In the genomic region with DNA sequence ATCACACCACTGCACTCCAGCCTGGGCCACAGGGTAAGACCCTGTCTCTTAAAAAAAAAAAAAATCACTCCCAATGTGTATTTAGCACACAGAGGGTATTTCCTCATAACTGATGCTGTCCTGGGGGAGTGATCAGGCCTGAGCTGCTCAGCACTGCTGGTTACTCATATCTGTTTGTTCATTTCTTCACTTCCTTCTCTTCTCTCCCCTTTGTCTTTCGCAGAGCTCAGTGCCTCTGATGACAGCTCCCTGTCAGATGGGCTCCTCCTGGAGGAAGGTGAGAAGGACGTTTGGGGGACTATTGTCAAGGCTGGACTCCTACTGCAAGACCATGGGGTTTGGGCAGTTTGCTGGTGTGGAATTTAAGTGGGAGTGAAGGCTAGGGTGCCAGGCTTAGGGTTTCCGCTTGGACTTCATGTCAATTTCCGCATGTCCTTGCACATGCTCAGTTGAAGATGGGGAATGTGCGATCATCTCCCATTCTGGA, we compare ENCODE assay signal across 8 cellular contexts. TPM values are rescaled to one million over a fixed set of nuclear protein-coding genes. Genes with fewer than 3 reads are reported as not detected.
DNase-seq lines count a peak whose midpoint lies in the region; ATAC-seq lines count a peak whose summit lies in the region.

No MANE protein-coding gene starts in this region.

- H3K4me2 ChIP-seq in GM23248 (ENCODE audit: unreplicated experiment) = no peak overlapping the region

- no peaks in the 10 kb centered on the region for H3K79me2 ChIP-seq in GM23248 (ENCODE audit: insufficient read depth)

- H3F3A ChIP-seq in GM23248 (ENCODE audit: insufficient read depth) = no peaks in the 10 kb centered on the region

- no peak overlapping the region for H2AFZ ChIP-seq in GM23248

- no peaks in the 10 kb centered on the region for H3K9me2 ChIP-seq in GM23248 (ENCODE audit: insufficient read depth)

- DNase-seq in GM23248 (peak; percentile 9), KBM-7 (peak; percentile 53), NCI-H1092 (lab: John Stamatoyannopoulos, UW) (no peak), HK-2 (ENCODE audit: unreplicated experiment) (no peak)
- DNase-seq in stimulated activated CD4-positive, alpha-beta T cell treated with anti-CD3 and anti-CD28 coated beads, Interleukin-2, amount 100 ng/mL, for 24 hours = no peak

- ATAC-seq in GM18511 (IDR thresholded peaks at IDR 0.05; ENCODE audit: unreplicated experiment) (peak; percentile 64), HG03139 (IDR thresholded peaks at IDR 0.05; ENCODE audit: unreplicated experiment) (no peak)

- H3K27me3 ChIP-seq in GM23248 (replicated peaks; ENCODE audit: insufficient read depth) (peaks cover 22% of the 10 kb centered on the region), mucosa of rectum (ENCODE audit: control insufficient read depth in 2 of 2, insufficient read depth in 2 of 2, low read length in 2 of 2) (no peaks in the 10 kb centered on the region)

- no peak overlapping the region for H3K27ac ChIP-seq in GM23248
- peak overlapping the region; percentile 95 to 96 for H3K27ac ChIP-seq in mucosa of rectum (ENCODE audit: low read depth in 2 of 2, low read length in 2 of 2)

- H3K4me1 ChIP-seq in GM23248 (ENCODE audit: insufficient read depth) (no peaks in the 10 kb centered on the region), mucosa of rectum (ENCODE audit: control insufficient read depth in 2 of 2, insufficient read depth in 2 of 2, low read length in 2 of 2) (peaks cover 44 to 62% of the 10 kb centered on the region in 2 donors)

- no peaks in the 10 kb centered on the region for H4K20me1 ChIP-seq in GM23248 (ENCODE audit: insufficient read depth)

- H3K9ac ChIP-seq in GM23248 (no peak overlapping the region), mucosa of rectum (ENCODE audit: low read depth in 1 of 2, low read length in 2 of 2) (peak overlapping the region; percentile 44 to 56)

- H3K9me3 ChIP-seq in GM23248 (ENCODE audit: low read depth) = no peaks in the 10 kb centered on the region
- no peaks in the 10 kb centered on the region for H3K9me3 ChIP-seq in mucosa of rectum (ENCODE audit: control insufficient read depth in 2 of 2, low read length in 2 of 2)

- no peak overlapping the region for H3K4me3 ChIP-seq in GM23248
- peak overlapping the region in 1 of 2 donors; percentile 41 for H3K4me3 ChIP-seq in mucosa of rectum (ENCODE audit: low read length in 2 of 2)

- in situ Hi-C loops in GM23248 (cut with MboI) = no loop called here
- in situ Hi-C loops in KBM-7 (cut with MboI; ENCODE audit: low pct_unique_long_range_greater_than_20kb, low sequenced_read_pairs) = no loop called here

- 77 to 79% methylated on average over 5 of the region's 5 CpGs for WGBS in GM23248 (ENCODE audit: low coverage in 1 of 2, low lambda C conversion rate in 2 of 2, missing lambda C conversion rate in 2 of 2), 2 experiments

- H3K36me3 ChIP-seq in GM23248 (ENCODE audit: low read depth) (no peaks in the 10 kb centered on the region), mucosa of rectum (ENCODE audit: control insufficient read depth in 2 of 2, insufficient read depth in 2 of 2, low read length in 2 of 2) (peaks cover 30 to 43% of the 10 kb centered on the region in 2 donors)

RNA-seq across cellular contexts. Expression of a gene that starts 13.0 kb away (rescaled TPM):
- total RNA-seq in GM23248 (2014; rRNA removed; shearing (Covaris generic)) = not detected in 2 replicates
- not detected in 2 replicates for polyA plus RNA-seq in GM23248 (2016; fragmentation: Nextera tagmentation; extraction: Ambion mirVana)

RNA-seq across cellular contexts. Expression of a gene that starts 34.9 kb away (rescaled TPM):
- not detected in 2 replicates for total RNA-seq in GM23248 (2014; rRNA removed; shearing (Covaris generic))
- not detected in 2 replicates for polyA plus RNA-seq in GM23248 (2016; fragmentation: Nextera tagmentation; extraction: Ambion mirVana)

Comparison
In these comparisons a context has a peak if more than half of its experiments do, and no peak if none do; other contexts are left out.
1. DNase-seq: peak in GM23248 (single experiment) and KBM-7 (single experiment); none in stimulated activated CD4-positive, alpha-beta T cell treated with anti-CD3 and anti-CD28 coated beads, Interleukin-2, amount 100 ng/mL, for 24 hours (0 of 2), NCI-H1092 (single experiment) and HK-2 (single experiment).